12 cellular contexts compared by ENCODE assay signal in the genomic region with DNA sequence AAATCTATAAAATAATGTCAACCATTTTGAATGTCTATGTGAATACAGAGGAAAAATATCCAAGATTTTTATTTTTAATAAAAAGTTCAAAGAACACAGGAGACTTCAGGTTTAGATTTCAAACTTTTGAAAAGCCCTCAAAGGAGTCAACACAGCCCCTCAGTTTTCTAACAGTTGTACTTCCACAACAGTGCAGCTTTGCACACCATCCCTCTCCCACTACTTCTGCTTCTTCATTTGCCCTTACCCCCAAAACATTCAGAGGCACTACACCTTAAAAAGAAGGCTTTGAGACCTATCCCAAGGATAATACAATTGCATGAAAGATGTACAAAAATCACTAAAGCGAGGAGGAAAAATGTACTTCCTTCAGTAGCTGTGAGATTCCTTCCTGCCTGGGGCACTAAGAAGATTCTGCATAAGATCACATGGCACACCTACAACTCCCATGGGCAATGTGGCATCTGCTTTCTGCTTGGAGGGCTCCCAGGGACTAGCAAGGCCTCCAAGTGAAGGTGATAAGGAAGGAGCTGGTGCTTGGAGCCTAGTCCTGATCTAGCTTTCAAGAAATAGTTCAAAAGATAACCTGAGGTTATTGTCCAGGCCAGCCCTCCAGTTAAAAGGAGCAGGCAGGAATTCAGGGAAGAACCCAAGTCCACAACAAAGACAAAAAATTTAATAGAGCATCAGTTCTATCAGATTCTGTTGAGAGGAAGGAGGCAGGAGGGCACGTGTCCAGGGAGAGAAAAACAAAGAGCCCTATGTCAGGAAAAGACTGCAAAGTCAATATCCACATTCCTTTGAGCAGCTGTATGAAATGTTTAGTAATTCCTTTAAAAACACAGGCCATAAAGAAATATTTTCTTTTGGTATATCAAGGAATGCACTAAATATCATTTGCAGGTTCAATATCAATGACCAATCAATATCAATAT. TPM values are rescaled to one million over a fixed set of nuclear protein-coding genes. Genes with fewer than 3 reads are reported as not detected.
A peak's percentile ranks its signal among the peaks of the same experiment; 100 is the strongest.
DNase-seq lines count a peak whose midpoint lies in the region; ATAC-seq and TF ChIP-seq lines count a peak whose summit lies in the region.
"Had no signal": no experiment of that assay in that cellular context is flagged by ENCODE, and none has a peak within 500 bp of the region (broad histone marks: within the 10 kb centered on the region; RNA-seq: fewer than 3 reads in every experiment).

No MANE protein-coding gene starts in this region.

- no peak overlapping the region for H2BK15ac ChIP-seq in neuronal stem cell (ENCODE audit: low read length)

- H3K18ac ChIP-seq in neuronal stem cell (ENCODE audit: low read length), result no peak overlapping the region

- peaks cover 97% of the 10 kb centered on the region for H3K79me2 ChIP-seq in DND-41 (ENCODE audit: insufficient read depth, low read length)

- H3K36me3 Mint-ChIP-seq in dendritic cell treated with granulocyte-macrophage colony-stimulating factor and Interleukin-4, amounts not matched to agents 40 ng/mL and 50 ng/mL, for 4 days (ENCODE audit: low read depth), result peaks cover 36% of the 10 kb centered on the region

- H3K14ac ChIP-seq in neuronal stem cell (ENCODE audit: low read length), result no peak overlapping the region

- peak; percentile 83 for ATAC-seq in DND-41 (ENCODE audit: insufficient read depth, low read depth)
- no peak for ATAC-seq in right cardiac atrium
- ATAC-seq in GM18873 (IDR thresholded peaks at IDR 0.05; ENCODE audit: low FRiP score, unreplicated experiment), result no peak

- WGBS in neuronal stem cell (ENCODE audit: extremely low coverage in 2 of 2, insufficient read length in 2 of 2, insufficient replicate concordance in 1 of 2), 2 donors, result no CpG with 5 or more reads among the region's 2 CpGs
- WGBS in right cardiac atrium, result 65% methylated on average over 2 of the region's 2 CpGs

- H4K8ac ChIP-seq in neuronal stem cell (ENCODE audit: low read depth, low read length), result no peak overlapping the region

- H4K91ac ChIP-seq in neuronal stem cell (ENCODE audit: low read depth, low read length, poor library complexity), result no peak overlapping the region

- H3K9me3 ChIP-seq in DND-41 (ENCODE audit: insufficient read depth, low read length, severe bottlenecking) (no peaks in the 10 kb centered on the region), neuronal stem cell (replicated peaks in 1 of 2; ENCODE audit: control insufficient read depth in 2 of 2, insufficient read depth in 1 of 2, low read depth in 1 of 2, low read length in 2 of 2) (no peaks in the 10 kb centered on the region), right cardiac atrium (ENCODE audit: control insufficient read depth, low read length) (no peaks in the 10 kb centered on the region)

- peaks cover 26% of the 10 kb centered on the region for H3K4me1 Mint-ChIP-seq in dendritic cell treated with granulocyte-macrophage colony-stimulating factor and Interleukin-4, amounts not matched to agents 40 ng/mL and 50 ng/mL, for 4 days (ENCODE audit: low read depth)

- H3K27me3 Mint-ChIP-seq in dendritic cell treated with granulocyte-macrophage colony-stimulating factor and Interleukin-4, amounts not matched to agents 40 ng/mL and 50 ng/mL, for 4 days, result no peaks in the 10 kb centered on the region

- no peaks in the 10 kb centered on the region for H3K9me3 Mint-ChIP-seq in dendritic cell treated with granulocyte-macrophage colony-stimulating factor and Interleukin-4, amounts not matched to agents 40 ng/mL and 50 ng/mL, for 4 days

- peaks cover 24% of the 10 kb centered on the region; the same call in 1 of the 2 replicates for H4K20me1 ChIP-seq in DND-41 (ENCODE audit: insufficient read depth, low read length)

- peak overlapping the region; percentile 21; the same call in 1 of the 2 replicates for H3K4me2 ChIP-seq in DND-41 (ENCODE audit: insufficient read depth, low read length)
- no peak overlapping the region for H3K4me2 ChIP-seq in neuronal stem cell (ENCODE audit: insufficient read depth, low read length, poor library complexity, severe bottlenecking)

- H3K9ac ChIP-seq in DND-41 (ENCODE audit: low read depth, low read length) (no peak overlapping the region), neuronal stem cell (ENCODE audit: low read depth, low read length, poor library complexity) (no peak overlapping the region)
- H3K9ac ChIP-seq: GM23248 had no signal

- peak overlapping the region; percentile 19 for H3K27ac Mint-ChIP-seq in dendritic cell treated with granulocyte-macrophage colony-stimulating factor and Interleukin-4, amounts not matched to agents 40 ng/mL and 50 ng/mL, for 4 days

- intact Hi-C loops in dendritic cell treated with granulocyte-macrophage colony-stimulating factor and Interleukin-4, amounts not matched to agents 40 ng/mL and 50 ng/mL, for 4 days (cut with micrococcal nuclease), result no loop called here
- intact Hi-C loops in right cardiac atrium (cut with DNase I), result no loop called here

- H2AFZ ChIP-seq in DND-41 (ENCODE audit: low read depth, low read length), result no peak overlapping the region
- H2AFZ ChIP-seq in neuronal stem cell (ENCODE audit: low read length), result peak overlapping the region; percentile 57
- H2AFZ ChIP-seq: GM23248 had no signal

- H3K27ac ChIP-seq in DND-41 (ENCODE audit: low read length) (peak overlapping the region; percentile 4; the same call in 1 of the 2 replicates), neuronal stem cell (replicated peaks; ENCODE audit: low read length) (no peak overlapping the region), right cardiac atrium (ENCODE audit: low read length) (no peak overlapping the region)
- H3K27ac ChIP-seq: GM23248 had no signal

- peaks cover 22% of the 10 kb centered on the region for H3K4me1 ChIP-seq in DND-41 (ENCODE audit: insufficient read depth, low read length)
- peaks cover 0 to 4% of the 10 kb centered on the region in 2 donors for H3K4me1 ChIP-seq in neuronal stem cell (ENCODE audit: control insufficient read depth in 2 of 2, insufficient read depth in 1 of 2, low read depth in 1 of 2, low read length in 2 of 2)
- no peaks in the 10 kb centered on the region for H3K4me1 ChIP-seq in right cardiac atrium (ENCODE audit: control insufficient read depth, insufficient read depth, low read length)

- DNase-seq in DND-41 (peak; percentile 26), HT-29 (ENCODE audit: low spot score) (peak; percentile 28), neuronal stem cell (ENCODE audit: low spot score) (no peak), right cardiac atrium (no peak), 8988T (no peak)
- DNase-seq: DMS79 treated with DMSO at 0.1 percent for 48 hours; GM23248; MM.1S; SIG-M5; stimulated activated naive CD4-positive, alpha-beta T cell had no signal

- H3K4ac ChIP-seq in neuronal stem cell (ENCODE audit: low read length), result no peak overlapping the region

- H3K4me3 Mint-ChIP-seq in dendritic cell treated with granulocyte-macrophage colony-stimulating factor and Interleukin-4, amounts not matched to agents 40 ng/mL and 50 ng/mL, for 4 days, result no peak overlapping the region

- no peak overlapping the region for H2BK120ac ChIP-seq in neuronal stem cell (ENCODE audit: low read depth, low read length)

- H2BK5ac ChIP-seq in neuronal stem cell (ENCODE audit: low read length), result no peak overlapping the region

- no peak overlapping the region for H2AK5ac ChIP-seq in neuronal stem cell (ENCODE audit: low read depth, low read length)

- H3K4me3 ChIP-seq in DND-41 (ENCODE audit: low read depth in 1 of 2, low read length in 2 of 2) (no peak overlapping the region), neuronal stem cell (ENCODE audit: low read length in 2 of 2) (no peak overlapping the region), right cardiac atrium (ENCODE audit: low read length) (no peak overlapping the region)
- H3K4me3 ChIP-seq: GM23248 had no signal

- H3K27me3 ChIP-seq in DND-41 (ENCODE audit: insufficient read depth, low read length, poor library complexity) (no peaks in the 10 kb centered on the region), neuronal stem cell (ENCODE audit: control insufficient read depth in 3 of 3, insufficient read depth in 3 of 3, low read depth in 1 of 3, low read length in 3 of 3) (no peaks in the 10 kb centered on the region), right cardiac atrium (ENCODE audit: control insufficient read depth, insufficient read depth) (no peaks in the 10 kb centered on the region)

- no peak overlapping the region for H2BK12ac ChIP-seq in neuronal stem cell (ENCODE audit: low read length)

- H3K23ac ChIP-seq in neuronal stem cell (ENCODE audit: low read depth, low read length, poor library complexity), result no peak overlapping the region

- H3K36me3 ChIP-seq in DND-41 (ENCODE audit: insufficient read depth, low read length), result peaks cover 18% of the 10 kb centered on the region; the same call in 1 of the 2 replicates
- no peaks in the 10 kb centered on the region for H3K36me3 ChIP-seq in neuronal stem cell (replicated peaks in 1 of 2; ENCODE audit: control insufficient read depth in 2 of 2, insufficient read depth in 2 of 2, low read length in 2 of 2)

- no peaks in the 10 kb centered on the region for H3K79me1 ChIP-seq in neuronal stem cell (ENCODE audit: low read depth, low read length)

- TF ChIP-seq CTCF in DND-41 (IDR thresholded peaks at IDR 0.05; ENCODE audit: borderline replicate concordance, extremely low read depth, low read length, poor library complexity, severe bottlenecking), result no peak

RNA-seq across cellular contexts. Expression of gene ARAP2, which starts 19.1 kb away (rescaled TPM):
- total RNA-seq in HT-29 (2014; rRNA removed; shearing (Covaris generic)), result 10.7 and 14.0 TPM in 2 replicates
- 0.40 TPM for polyA plus RNA-seq in neuronal stem cell (2013, experiment 1 of 2)
- polyA plus RNA-seq in neuronal stem cell (2013, experiment 2 of 2), result 0.39 TPM
- total RNA-seq in right cardiac atrium, result 1 to 10 TPM; 3.1 to 9.4 (median 4.7) TPM
- polyA plus RNA-seq in right cardiac atrium, result 0.72 TPM
- total RNA-seq: GM23248 had no signal
- polyA plus RNA-seq: GM23248 had no signal

RNA-seq across cellular contexts. Expression of gene DTHD1, which starts 56.2 kb away (rescaled TPM):
- 0.08 and 0.37 TPM in 2 replicates for total RNA-seq in HT-29 (2014; rRNA removed; shearing (Covaris generic))
- polyA plus RNA-seq in neuronal stem cell (2013, experiment 1 of 2), result not detected
- not detected for polyA plus RNA-seq in neuronal stem cell (2013, experiment 2 of 2)
- total RNA-seq in right cardiac atrium, result under 1 TPM in 2 of 4 donors, not detected in 2; 0.09 to 0.39 TPM
- polyA plus RNA-seq in right cardiac atrium, result 0.02 TPM
- total RNA-seq: GM23248 had no signal
- polyA plus RNA-seq: GM23248 had no signal

Comparison
In these comparisons a context has a peak if more than half of its experiments do, and no peak if none do; other contexts are left out.
1. DNase-seq: peak in DND-41 (single experiment) and HT-29 (single experiment); none in neuronal stem cell (single experiment), right cardiac atrium (0 of 3) and 8988T (single experiment).